Comparison of ENCODE assay signal across 8 cellular contexts in the genomic region with DNA sequence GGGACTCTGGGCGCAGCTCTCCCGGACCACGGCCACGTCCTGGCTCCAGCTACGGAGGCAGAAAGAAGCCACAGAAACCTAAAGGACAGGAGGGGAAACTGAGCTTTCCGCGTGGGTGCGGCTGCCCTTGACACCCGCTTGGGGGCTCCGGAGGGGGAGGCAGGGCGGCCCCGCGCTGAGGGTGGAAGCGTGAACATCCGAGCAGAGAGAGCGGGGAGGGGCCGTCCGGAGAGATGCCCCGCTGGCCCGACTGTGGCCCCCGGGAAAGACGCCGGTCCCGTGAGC.
DNase-seq lines count a peak whose midpoint lies in the region; ATAC-seq and TF ChIP-seq lines count a peak whose summit lies in the region.

No MANE protein-coding gene starts in this region.

- ATAC-seq in naive thymus-derived CD8-positive, alpha-beta T cell: no peak
- ATAC-seq in GM21381 (IDR thresholded peaks at IDR 0.05; ENCODE audit: unreplicated experiment): no peak
- ATAC-seq in activated CD4-positive, CD25-positive, alpha-beta regulatory T cell treated with anti-CD3 and anti-CD28 coated beads, Interleukin-2, amount 50 U/mL, for 24 hours: no peak

- peaks cover 11 to 29% (median 18%) of the 10 kb centered on the region in 5 donors for H3K27me3 Mint-ChIP-seq in naive thymus-derived CD8-positive, alpha-beta T cell

- peaks cover 0 to 4% (median 4%) of the 10 kb centered on the region in 3 donors for H3K36me3 Mint-ChIP-seq in naive thymus-derived CD8-positive, alpha-beta T cell

- H3K9ac ChIP-seq in HUES6 (ENCODE audit: low read length) (peak overlapping the region; percentile 93), colonic mucosa (ENCODE audit: low read depth in 2 of 2, low read length in 2 of 2) (peak overlapping the region; percentile 77 to 80)

- H3K4me3 ChIP-seq in AG04449 (ENCODE audit: low read depth, low read length) (peak overlapping the region; percentile 58), HUES6 (ENCODE audit: low read depth, low read length) (peak overlapping the region; percentile 81), colonic mucosa (peak overlapping the region; percentile 63)

- H3K27ac ChIP-seq in HUES6 (ENCODE audit: low read depth, low read length) (no peak overlapping the region; the same call in 1 of the 2 replicates), colonic mucosa (peak overlapping the region; percentile 50)

- peaks cover 0 to 8% (median 0%) of the 10 kb centered on the region in 9 donors for H3K9me3 Mint-ChIP-seq in naive thymus-derived CD8-positive, alpha-beta T cell

- peak overlapping the region in 1 of 10 donors; percentile 36 for H3K27ac Mint-ChIP-seq in naive thymus-derived CD8-positive, alpha-beta T cell

- H3K4me3 Mint-ChIP-seq in naive thymus-derived CD8-positive, alpha-beta T cell: peak overlapping the region; percentile 67 to 89 (median 81)

- DNase-seq in AG04449 (ENCODE audit: low read depth, low spot score) (no peak), colonic mucosa (no peak), midbrain (lab: John Stamatoyannopoulos, UW) (no peak), NCI-H2107 (lab: John Stamatoyannopoulos, UW) (no peak)
- DNase-seq in naive thymus-derived CD8-positive, alpha-beta T cell: peak in 1 of 10 donors; percentile 9

- TF ChIP-seq CTCF in AG04449 (IDR thresholded peaks at IDR 0.05; ENCODE audit: insufficient read depth, low read length, missing control alignments): no peak
- no peak for TF ChIP-seq CTCF in colonic mucosa (IDR thresholded peaks at IDR 0.05)

- CTCF ChIA-PET in AG04449 (lab: Yijun Ruan, JAX): interaction anchor here (0.6 to 7.1 kb wide), 50 partner anchors 8 to 841 kb away, joined by 3 to 81 read pairs (median 5); a partner anchor contains a TSS

- H3K27me3 ChIP-seq in HUES6 (ENCODE audit: control insufficient read depth, insufficient read depth, low read length) (peaks cover 17% of the 10 kb centered on the region), colonic mucosa (no peaks in the 10 kb centered on the region)

- intact Hi-C loops in colonic mucosa (cut with DNase I): loop anchor here (5.0 to 10.0 kb wide), 4 partner anchors 152 to 362 kb away; a partner anchor contains a TSS

- peaks cover 5 to 26% (median 19%) of the 10 kb centered on the region in 4 donors for H3K4me1 Mint-ChIP-seq in naive thymus-derived CD8-positive, alpha-beta T cell

- peaks cover 27% of the 10 kb centered on the region for H3K4me1 ChIP-seq in HUES6 (ENCODE audit: control insufficient read depth, insufficient read depth, low read length)
- H3K4me1 ChIP-seq in colonic mucosa: peaks cover 12% of the 10 kb centered on the region

- POLR2A ChIA-PET in AG04449 (lab: Yijun Ruan, JAX): interaction anchor here (0.6 to 0.7 kb wide), 2 partner anchors 144 to 273 kb away, joined by 3 read pairs; no protein-coding TSS in a partner anchor
- POLR2A ChIA-PET in naive thymus-derived CD8-positive, alpha-beta T cell (lab: Charles Lee): no interaction called here

- H3K9me3 ChIP-seq in HUES6 (ENCODE audit: control insufficient read depth, insufficient read depth, low read depth, low read length) (peaks cover 6% of the 10 kb centered on the region), colonic mucosa (no peaks in the 10 kb centered on the region)

- no peaks in the 10 kb centered on the region for H3K36me3 ChIP-seq in HUES6 (ENCODE audit: control insufficient read depth, insufficient read depth, low read length)
- no peaks in the 10 kb centered on the region for H3K36me3 ChIP-seq in colonic mucosa
